ENCODE assay signal across 8 cellular contexts in genomic region chr17:76500745-76501017, GRCh38. TPM values are rescaled to one million over a fixed set of nuclear protein-coding genes. Genes with fewer than 3 reads are reported as not detected.
A peak's percentile ranks its signal among the peaks of the same experiment; 100 is the strongest.
DNase-seq lines count a peak whose midpoint lies in the region; ATAC-seq and TF ChIP-seq lines count a peak whose summit lies in the region.

No MANE protein-coding gene starts in this region.

- DNase-seq in RWPE2 (ENCODE audit: low spot score): no peak
- DNase-seq in fibroblast of pulmonary artery (ENCODE audit: low read depth): no peak
- no peak for DNase-seq in skeletal muscle cell (ENCODE audit: low read depth)
- DNase-seq in cerebellar nuclear complex (lab: John Stamatoyannopoulos, UW): no peak
- DNase-seq in NCI-H146 (lab: John Stamatoyannopoulos, UW): no peak
- DNase-seq in cerebellum (ENCODE audit: low spot score): no peak

- H3K36me3 ChIP-seq in RWPE2 (ENCODE audit: low read depth): no peaks in the 10 kb centered on the region

- H3K4me1 ChIP-seq in RWPE2 (ENCODE audit: insufficient read depth, poor library complexity, severe bottlenecking): peaks cover 29% of the 10 kb centered on the region

- TF ChIP-seq CTCF in RWPE2 (IDR thresholded peaks at IDR 0.05; ENCODE audit: poor library complexity, severe bottlenecking) (no peak), fibroblast of pulmonary artery (IDR thresholded peaks at IDR 0.05; ENCODE audit: low read length, missing control alignments) (no peak)

- H3K4me3 ChIP-seq in RWPE2 (ENCODE audit: severe bottlenecking) (peak overlapping the region; percentile 66), fibroblast of pulmonary artery (replicated peaks; ENCODE audit: low read depth, low read length) (peak overlapping the region; percentile 73), skeletal muscle cell (ENCODE audit: low read depth, low read length) (peak overlapping the region; percentile 58)

- no peaks in the 10 kb centered on the region for H3K9me3 ChIP-seq in RWPE2 (ENCODE audit: severe bottlenecking)

- peak; percentile 3 for ATAC-seq in GM21447 (IDR thresholded peaks at IDR 0.05; ENCODE audit: unreplicated experiment)
- ATAC-seq in RWPE2 (ENCODE audit: low read depth): peak; percentile 18
- ATAC-seq in HG03571 (IDR thresholded peaks at IDR 0.05; ENCODE audit: unreplicated experiment): no peak

- H3K27me3 ChIP-seq in RWPE2 (ENCODE audit: insufficient read depth, poor library complexity, severe bottlenecking): no peaks in the 10 kb centered on the region

- peak overlapping the region; percentile 66 for H3K27ac ChIP-seq in RWPE2 (ENCODE audit: poor library complexity, severe bottlenecking)

RNA-seq across cellular contexts. Expression of gene RHBDF2, which starts 0.5 kb away (rescaled TPM):
- total RNA-seq in cerebellum: 2.4 TPM

RNA-seq across cellular contexts. Expression of gene AANAT, which starts 33.3 kb away (rescaled TPM):
- 0.27 TPM for total RNA-seq in cerebellum

RNA-seq across cellular contexts. Expression of gene CYGB, which starts 36.8 kb away (rescaled TPM):
- 5.6 TPM for total RNA-seq in cerebellum

RNA-seq across cellular contexts. Expression of gene PRCD, which starts 39.2 kb away (rescaled TPM):
- total RNA-seq in cerebellum: 5.7 TPM

RNA-seq across cellular contexts. Expression of gene UBE2O, which starts 47.7 kb away (rescaled TPM):
- 39.6 TPM for total RNA-seq in cerebellum
